Comparison of ENCODE assay signal across 8 cellular contexts in the genomic region with DNA sequence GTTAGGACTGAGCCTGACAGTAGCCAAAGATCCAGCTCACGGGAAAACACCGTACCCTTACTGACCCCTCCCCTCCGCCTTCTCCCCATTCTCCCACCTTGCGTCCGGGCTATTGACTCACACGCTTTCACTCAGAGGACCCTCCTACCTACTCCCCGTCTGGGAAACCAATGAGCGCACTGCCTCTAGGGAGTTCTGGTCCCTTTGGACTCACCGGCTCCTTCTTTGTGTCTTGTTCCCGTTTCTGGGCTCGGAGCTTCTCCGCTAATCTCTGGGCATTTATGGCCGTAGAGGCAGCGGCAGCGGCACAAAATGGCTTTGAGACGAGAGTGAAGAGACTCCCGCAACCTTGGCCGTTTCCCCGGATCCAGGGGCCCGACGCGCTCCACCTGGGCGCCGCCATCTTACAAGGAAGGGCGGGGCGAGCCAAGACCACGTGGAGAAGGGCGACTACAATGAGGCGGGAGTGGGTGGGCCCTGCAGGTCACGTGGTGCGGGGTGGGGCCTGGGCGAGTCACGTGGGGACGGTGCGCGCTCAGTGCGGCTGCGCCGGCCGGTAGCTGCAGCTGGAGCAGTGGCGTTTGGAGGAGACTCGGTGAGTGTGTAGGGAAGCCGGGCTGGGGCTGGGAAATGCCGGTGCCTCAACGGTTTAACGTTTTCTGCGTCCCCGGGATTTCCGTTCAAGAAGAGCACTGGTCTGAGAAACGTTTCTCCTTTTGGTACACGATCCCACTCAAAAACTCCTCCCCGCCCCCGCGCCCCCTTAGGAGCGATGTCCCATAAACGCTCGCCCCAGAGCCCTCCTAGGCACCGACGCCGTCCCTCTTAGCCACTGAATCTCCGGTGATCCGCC. TPM values are rescaled to one million over a fixed set of nuclear protein-coding genes. Genes with fewer than 3 reads are reported as not detected.
A peak's percentile ranks its signal among the peaks of the same experiment; 100 is the strongest.
DNase-seq lines count a peak whose midpoint lies in the region; ATAC-seq, FAIRE-seq and TF ChIP-seq lines count a peak whose summit lies in the region.

A gene (plus strand): TSS at position 547 of the 853 bp plus-strand sequence. CDS start 23,220 bp downstream, outside the sequence.
A gene with protein sequence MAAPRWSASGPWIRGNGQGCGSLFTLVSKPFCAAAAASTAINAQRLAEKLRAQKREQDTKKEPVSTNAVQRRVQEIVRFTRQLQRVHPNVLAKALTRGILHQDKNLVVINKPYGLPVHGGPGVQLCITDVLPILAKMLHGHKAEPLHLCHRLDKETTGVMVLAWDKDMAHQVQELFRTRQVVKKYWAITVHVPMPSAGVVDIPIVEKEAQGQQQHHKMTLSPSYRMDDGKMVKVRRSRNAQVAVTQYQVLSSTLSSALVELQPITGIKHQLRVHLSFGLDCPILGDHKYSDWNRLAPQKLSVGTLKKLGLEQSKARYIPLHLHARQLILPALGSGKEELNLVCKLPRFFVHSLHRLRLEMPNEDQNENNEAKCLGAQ (minus strand): TSS at position 415 of the 853 bp plus-strand sequence. CDS start 12 bp downstream, at position 403.

- POLR2A ChIA-PET in Caco-2 (lab: Charles Lee) = interaction anchor here (0.5 to 1.6 kb wide), 12 partner anchors 9 to 1589 kb away, joined by 3 to 8 read pairs (median 4); a partner anchor contains a TSS

- ATAC-seq in GM21381 (IDR thresholded peaks at IDR 0.05; ENCODE audit: unreplicated experiment) = peak; percentile 95
- peak; percentile 96 for ATAC-seq in effector memory CD8-positive, alpha-beta T cell (replicated peaks)

- no peak for TF ChIP-seq CTCF in Caco-2 (IDR thresholded peaks at IDR 0.05; ENCODE audit: insufficient read depth in 1 of 2, low read depth in 1 of 2, low read length in 1 of 2, severe bottlenecking in 1 of 2, unreplicated experiment in 1 of 2)

- H3K18ac ChIP-seq in mesenchymal stem cell (ENCODE audit: low read depth in 1 of 2, low read length in 2 of 2) = peak within 1 kb of the TSS; percentile 57 to 82

- peak within 1 kb of the TSS; percentile 95 for H3K9ac ChIP-seq in mesenchymal stem cell (ENCODE audit: low read length)

- peak within 1 kb of the TSS; percentile 71 for H3K27ac ChIP-seq in mesenchymal stem cell (ENCODE audit: low read length, poor library complexity, severe bottlenecking)

- no TSS peak for BruUV-seq in Caco-2 (replicated peaks; lab: Mats Ljungman, UMichigan)

- H2BK120ac ChIP-seq in mesenchymal stem cell (ENCODE audit: low read depth, low read length) = no peak within 1 kb of the TSS

- no peak within 1 kb of the TSS for H4K91ac ChIP-seq in mesenchymal stem cell (ENCODE audit: low read length)

- no peaks in the 10 kb centered on the region for H3K9me3 Mint-ChIP-seq in Caco-2 (ENCODE audit: unreplicated experiment)
- no peaks in the 10 kb centered on the region for H3K9me3 Mint-ChIP-seq in effector memory CD8-positive, alpha-beta T cell

- H3K9me3 ChIP-seq in Caco-2 (no peaks in the 10 kb centered on the region), mesenchymal stem cell (ENCODE audit: control insufficient read depth, low read length) (no peaks in the 10 kb centered on the region)

- H3K27me3 ChIP-seq in Caco-2 (replicated peaks; ENCODE audit: control insufficient read depth, insufficient read depth, low read length) = no peaks in the 10 kb centered on the region
- H3K27me3 ChIP-seq in mesenchymal stem cell (ENCODE audit: control insufficient read depth in 1 of 2, insufficient read depth in 1 of 2, low read length in 2 of 2) = no peaks in the 10 kb centered on the region

- H3K4ac ChIP-seq in mesenchymal stem cell (ENCODE audit: low read depth in 1 of 2, low read length in 2 of 2) = peak within 1 kb of the TSS; percentile 7 to 75

- H2AK5ac ChIP-seq in mesenchymal stem cell (ENCODE audit: low read length, severe bottlenecking) = no peak within 1 kb of the TSS

- H3K36me3 ChIP-seq in Caco-2 (ENCODE audit: control insufficient read depth, insufficient read depth, low read length) (peaks cover 4% of the 10 kb centered on the region; the same call in 1 of the 2 replicates), mesenchymal stem cell (ENCODE audit: control insufficient read depth in 1 of 2, insufficient read depth in 2 of 2, low read depth in 1 of 2, low read length in 2 of 2) (peaks cover 8 to 35% of the 10 kb centered on the region in 2 experiments)

- no peak within 1 kb of the TSS for H2BK12ac ChIP-seq in mesenchymal stem cell (ENCODE audit: low read length in 2 of 2)

- peak within 1 kb of the TSS; percentile 95 for H3K4me3 Mint-ChIP-seq in Caco-2 (ENCODE audit: unreplicated experiment)
- H3K4me3 Mint-ChIP-seq in effector memory CD8-positive, alpha-beta T cell = peak within 1 kb of the TSS; percentile 89 to 100

- DNase-seq in Caco-2 = peak; percentile 100
- DNase-seq in HTR-8/SVneo (ENCODE audit: insufficient read length, low spot score) = peak; percentile 98
- DNase-seq in NOMO-1 treated with DMSO at 0.1 percent for 48 hours (lab: John Stamatoyannopoulos, UW; ENCODE audit: unreplicated experiment) = peak; percentile 91
- DNase-seq in activated CD8-positive, alpha-beta memory T cell treated with anti-CD3 and anti-CD28 coated beads for 4 hours (ENCODE audit: low read depth in 2 of 2) = peak; percentile 97 to 98
- DNase-seq in effector memory CD8-positive, alpha-beta T cell = peak; percentile 99 to 100 (median 100)
- peak; percentile 96 for DNase-seq in mesenchymal stem cell
- DNase-seq in stimulated activated CD8-positive, alpha-beta memory T cell treated with anti-CD3 and anti-CD28 coated beads, Interleukin-12 subunit alpha, Interleukin-12 subunit beta, amount 100 ng/mL, for 24 hours (ENCODE audit: extremely low read depth) = peak; percentile 97

- H3K27ac Mint-ChIP-seq in Caco-2 (ENCODE audit: unreplicated experiment) = peak within 1 kb of the TSS; percentile 93
- H3K27ac Mint-ChIP-seq in effector memory CD8-positive, alpha-beta T cell = peak within 1 kb of the TSS; percentile 92 to 99

- H3K14ac ChIP-seq in mesenchymal stem cell (ENCODE audit: low read length in 2 of 2) = peak within 1 kb of the TSS in 1 of 2 experiments; percentile 90

- no peaks in the 10 kb centered on the region for H3K27me3 Mint-ChIP-seq in Caco-2 (ENCODE audit: insufficient read depth, unreplicated experiment)
- H3K27me3 Mint-ChIP-seq in effector memory CD8-positive, alpha-beta T cell = no peaks in the 10 kb centered on the region

- intact Hi-C loops in Caco-2 (cut with micrococcal nuclease; ENCODE audit: unreplicated experiment) = loop anchor here (1.0 to 5.0 kb wide), 2 partner anchors 57 to 149 kb away; a partner anchor contains a TSS

- under 1% methylated on average over 61 of the region's 62 CpGs for WGBS in mesenchymal stem cell

- H3K4me1 ChIP-seq in Caco-2 (peaks cover 11% of the 10 kb centered on the region; the same call in 1 of the 2 replicates), mesenchymal stem cell (ENCODE audit: control insufficient read depth, insufficient read depth, low read depth, low read length) (peaks cover 3% of the 10 kb centered on the region)

- H2AFZ ChIP-seq in mesenchymal stem cell (ENCODE audit: low read depth, low read length) = peak within 1 kb of the TSS; percentile 80

- no peak within 1 kb of the TSS for H2BK5ac ChIP-seq in mesenchymal stem cell (ENCODE audit: low read depth, low read length, poor library complexity, severe bottlenecking)

- H3K4me3 ChIP-seq in Caco-2 (ENCODE audit: low read depth, low read length) (peak within 1 kb of the TSS; percentile 87), mesenchymal stem cell (ENCODE audit: insufficient read depth in 1 of 2, low read depth in 1 of 2, low read length in 2 of 2) (peak within 1 kb of the TSS; percentile 84 to 96)

- H2BK15ac ChIP-seq in mesenchymal stem cell (ENCODE audit: low read depth, poor library complexity, severe bottlenecking) = peak within 1 kb of the TSS; percentile 68

- CTCF ChIA-PET in Caco-2 (lab: Charles Lee) = interaction anchor here (0.8 to 1.0 kb wide), 2 partner anchors 18 to 269 kb away, joined by 3 to 4 read pairs; no protein-coding TSS in a partner anchor

- peak within 1 kb of the TSS; percentile 86 for H3K4me2 ChIP-seq in mesenchymal stem cell (ENCODE audit: low read length, poor library complexity, severe bottlenecking)

- FAIRE-seq in HTR-8/SVneo (lab: Jason Lieb, UNC) = peak; percentile 95

- peaks cover 41% of the 10 kb centered on the region for H3K36me3 Mint-ChIP-seq in Caco-2 (ENCODE audit: insufficient read depth, unreplicated experiment)
- peaks cover 20% of the 10 kb centered on the region for H3K36me3 Mint-ChIP-seq in effector memory CD8-positive, alpha-beta T cell (ENCODE audit: insufficient read depth)

- peak within 1 kb of the TSS; percentile 70 for H4K8ac ChIP-seq in mesenchymal stem cell (ENCODE audit: low read length)

- H3K23ac ChIP-seq in mesenchymal stem cell (ENCODE audit: low read length in 2 of 2) = peak within 1 kb of the TSS in 1 of 2 experiments; percentile 90

- H3K79me1 ChIP-seq in mesenchymal stem cell (replicated peaks; ENCODE audit: low read length, poor library complexity, severe bottlenecking) = peaks cover 23% of the 10 kb centered on the region

- H3K4me1 Mint-ChIP-seq in Caco-2 (ENCODE audit: low read depth, unreplicated experiment) = peaks cover 19% of the 10 kb centered on the region
- peaks cover 23 to 33% of the 10 kb centered on the region in 2 donors for H3K4me1 Mint-ChIP-seq in effector memory CD8-positive, alpha-beta T cell (ENCODE audit: low read depth in 2 of 2)

RNA-seq across cellular contexts. Expression of the first gene that starts in this region (rescaled TPM):
- 36.5 and 44.3 TPM in 2 replicates for total RNA-seq in Caco-2 (2022)
- 19.9 TPM for polyA plus RNA-seq in mesenchymal stem cell (2013, experiment 1 of 2)
- 20.4 TPM for polyA plus RNA-seq in mesenchymal stem cell (2013, experiment 2 of 2)

RNA-seq across cellular contexts. Expression of the second gene that starts in this region (rescaled TPM):
- 74.2 and 74.3 TPM in 2 replicates for total RNA-seq in Caco-2 (2022)
- polyA plus RNA-seq in mesenchymal stem cell (2013, experiment 1 of 2) = 11.2 TPM
- polyA plus RNA-seq in mesenchymal stem cell (2013, experiment 2 of 2) = 11.4 TPM

Comparison
In these comparisons a context has a peak if more than half of its experiments do, and no peak if none do; other contexts are left out.
1. Peak in every context shown above with its lines: DNase-seq, ATAC-seq, H3K4me3 ChIP-seq and H3K27ac ChIP-seq.